In genomic region chr4:154314248-154314647, GRCh38 we compare ENCODE assay signal across 10 cellular contexts.
DNase-seq lines count a peak whose midpoint lies in the region; TF ChIP-seq lines count a peak whose summit lies in the region.
"Had no signal": no experiment of that assay in that cellular context is flagged by ENCODE, and none has a peak within 500 bp of the region (broad histone marks: within the 10 kb centered on the region; RNA-seq: fewer than 3 reads in every experiment).

No MANE protein-coding gene starts in this region.

- in situ Hi-C loops in SK-MEL-5 (cut with HindIII; ENCODE audit: low pct_unique_long_range_greater_than_20kb, low sequenced_read_pairs) = no loop called here

- DNase-seq in DMS 273 (lab: John Stamatoyannopoulos, UW; ENCODE audit: unreplicated experiment) = peak; percentile 22
- DNase-seq in DMS 273 treated with DMSO at 0.1 percent for 48 hours (lab: John Stamatoyannopoulos, UW) = no peak
- DNase-seq in SK-MEL-5 (ENCODE audit: low read depth, low spot score) = peak; percentile 73
- peak; percentile 40 for DNase-seq in fibroblast of pulmonary artery (ENCODE audit: low read depth)
- DNase-seq in skeletal muscle cell (ENCODE audit: low read depth) = peak; percentile 11
- DNase-seq in activated T-cell treated with anti-CD3 and anti-CD28 coated beads for 4 hours = no peak
- DNase-seq in endothelial cell (ENCODE audit: low spot score) = no peak
- DNase-seq in SKM-1 treated with dmso at 0.1 percent for 144 hours (lab: John Stamatoyannopoulos, UW; ENCODE audit: unreplicated experiment) = no peak
- DNase-seq: activated B cell treated with CpG ODN at 0.5 μM for 24 hours had no signal

- H3K27me3 Mint-ChIP-seq in endothelial cell (ENCODE audit: unreplicated experiment) = no peaks in the 10 kb centered on the region

- H3K4me3 ChIP-seq in fibroblast of pulmonary artery (replicated peaks; ENCODE audit: low read depth, low read length) = no peak overlapping the region
- no peak overlapping the region for H3K4me3 ChIP-seq in skeletal muscle cell (ENCODE audit: low read depth, low read length)
- H3K4me3 ChIP-seq: GM12878 had no signal

- peaks cover 5% of the 10 kb centered on the region for H3K9me3 Mint-ChIP-seq in endothelial cell (ENCODE audit: unreplicated experiment)

- H3K27ac Mint-ChIP-seq in endothelial cell (ENCODE audit: unreplicated experiment) = no peak overlapping the region
- H3K27ac Mint-ChIP-seq: activated B cell treated with CpG ODN at 0.5 μM for 24 hours had no signal

- H3K36me3 Mint-ChIP-seq in endothelial cell (ENCODE audit: low read depth, unreplicated experiment) = no peaks in the 10 kb centered on the region

- no peaks in the 10 kb centered on the region for H3K4me1 Mint-ChIP-seq in endothelial cell (ENCODE audit: unreplicated experiment)
- H3K4me1 Mint-ChIP-seq: activated B cell treated with CpG ODN at 0.5 μM for 24 hours had no signal

- H3K4me3 Mint-ChIP-seq in endothelial cell (ENCODE audit: unreplicated experiment) = no peak overlapping the region
- H3K4me3 Mint-ChIP-seq: activated B cell treated with CpG ODN at 0.5 μM for 24 hours had no signal

- TF ChIP-seq CTCF in fibroblast of pulmonary artery (IDR thresholded peaks at IDR 0.05; ENCODE audit: low read length, missing control alignments) (peak; percentile 16), endothelial cell (IDR thresholded peaks at IDR 0.05; ENCODE audit: unreplicated experiment) (no peak)

Comparison
In these comparisons a context has a peak if more than half of its experiments do, and no peak if none do; other contexts are left out.
1. DNase-seq: peak in DMS 273 (single experiment), SK-MEL-5 (single experiment), fibroblast of pulmonary artery (single experiment) and skeletal muscle cell (single experiment); none in DMS 273 treated with DMSO at 0.1 percent for 48 hours (single experiment), activated T-cell treated with anti-CD3 and anti-CD28 coated beads for 4 hours (single experiment), endothelial cell (single experiment) and SKM-1 treated with dmso at 0.1 percent for 144 hours (single experiment).